ENCODE assay signal across 13 cellular contexts in the genomic region with DNA sequence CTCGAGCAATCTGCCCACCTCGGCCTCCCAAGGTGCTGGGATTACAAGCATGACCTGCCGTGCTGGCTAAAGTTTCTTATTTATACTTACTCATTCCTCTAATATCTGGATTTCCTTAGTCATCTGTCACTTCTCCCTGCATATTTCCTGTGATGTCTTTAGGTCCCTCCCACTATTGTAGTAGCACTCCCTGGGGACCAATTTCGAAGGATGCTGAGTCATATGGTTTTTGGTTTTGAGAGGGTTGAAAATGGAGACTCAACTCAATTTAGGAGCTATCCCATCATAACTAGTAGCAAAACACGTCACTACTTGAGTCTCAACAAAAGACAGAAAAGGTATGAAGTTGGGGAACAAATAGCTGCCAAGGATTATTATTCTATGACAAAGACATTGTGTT. TPM values are rescaled to one million over a fixed set of nuclear protein-coding genes. Genes with fewer than 3 reads are reported as not detected.
DNase-seq lines count a peak whose midpoint lies in the region; ATAC-seq and TF ChIP-seq lines count a peak whose summit lies in the region.
"Had no signal": no experiment of that assay in that cellular context is flagged by ENCODE, and none has a peak within 500 bp of the region (broad histone marks: within the 10 kb centered on the region; RNA-seq: fewer than 3 reads in every experiment).

No MANE protein-coding gene starts in this region.

- DNase-seq in NCI-H1105 treated with DMSO at 0.1 percent for 48 hours (lab: John Stamatoyannopoulos, UW) (peak; percentile 4), NCI-H1105 (lab: John Stamatoyannopoulos, UW) (no peak), HS-5 (ENCODE audit: low read depth) (peak; percentile 93), mesenchymal stem cell (peak; percentile 44), sigmoid colon (no peak), glomerular visceral epithelial cell (ENCODE audit: extremely low spot score) (no peak), ureter (ENCODE audit: low spot score) (no peak)
- DNase-seq in activated T-cell treated with anti-CD3 and anti-CD28 coated beads, Interleukin-2, amount 50 U/mL, for 72 hours = peak in 1 of 2 donors; percentile 31
- DNase-seq: 8988T, left ventricle myocardium inferior, NCI-H187 treated with DMSO at 0.1 percent for 48 hours, right lobe of liver, T-cell had no signal

- H3K27ac Mint-ChIP-seq in activated T-cell treated with anti-CD3 and anti-CD28 coated beads, Interleukin-2, amount 50 U/mL, for 72 hours = peak overlapping the region; percentile 9
- H3K27ac Mint-ChIP-seq: T-cell had no signal

- no peak overlapping the region for H2AK5ac ChIP-seq in mesenchymal stem cell (ENCODE audit: low read length, severe bottlenecking)

- peaks cover 4 to 9% of the 10 kb centered on the region in 2 donors for H3K36me3 Mint-ChIP-seq in activated T-cell treated with anti-CD3 and anti-CD28 coated beads, Interleukin-2, amount 50 U/mL, for 72 hours (ENCODE audit: insufficient read depth in 2 of 2)

- peaks cover 30% of the 10 kb centered on the region for H3K4me1 Mint-ChIP-seq in activated T-cell treated with anti-CD3 and anti-CD28 coated beads, Interleukin-2, amount 50 U/mL, for 72 hours (ENCODE audit: low read depth)

- H3K4me1 ChIP-seq in mesenchymal stem cell (ENCODE audit: control insufficient read depth, insufficient read depth, low read depth, low read length) = peaks cover 2% of the 10 kb centered on the region
- peaks cover 0 to 5% (median 0%) of the 10 kb centered on the region in 4 donors for H3K4me1 ChIP-seq in sigmoid colon
- H3K4me1 ChIP-seq: right lobe of liver had no signal

- H4K8ac ChIP-seq in mesenchymal stem cell (ENCODE audit: low read length) = no peak overlapping the region

- H3K4me2 ChIP-seq in mesenchymal stem cell (ENCODE audit: low read length, poor library complexity, severe bottlenecking) = no peak overlapping the region

- no peaks in the 10 kb centered on the region for H3K27me3 Mint-ChIP-seq in activated T-cell treated with anti-CD3 and anti-CD28 coated beads, Interleukin-2, amount 50 U/mL, for 72 hours (ENCODE audit: low read depth)
- H3K27me3 Mint-ChIP-seq: T-cell had no signal

- no peaks in the 10 kb centered on the region for H3K9me3 ChIP-seq in mesenchymal stem cell (ENCODE audit: control insufficient read depth, low read length)
- no peaks in the 10 kb centered on the region for H3K9me3 ChIP-seq in sigmoid colon
- H3K9me3 ChIP-seq: left ventricle myocardium inferior, right lobe of liver had no signal

- H3K9ac ChIP-seq in mesenchymal stem cell (ENCODE audit: low read length) = peak overlapping the region; percentile 46

- H3K36me3 ChIP-seq in mesenchymal stem cell (ENCODE audit: control insufficient read depth in 1 of 2, insufficient read depth in 2 of 2, low read depth in 1 of 2, low read length in 2 of 2) (peaks cover 8 to 52% of the 10 kb centered on the region in 2 experiments), sigmoid colon (peaks cover 0 to 58% (median 7%) of the 10 kb centered on the region in 4 donors)

- no peak for TF ChIP-seq POLR2A in sigmoid colon (IDR thresholded peaks at IDR 0.05)

- TF ChIP-seq EP300 in sigmoid colon (IDR thresholded peaks at IDR 0.05) = no peak

- H2BK15ac ChIP-seq in mesenchymal stem cell (ENCODE audit: low read depth, poor library complexity, severe bottlenecking) = no peak overlapping the region

- H3K79me1 ChIP-seq in mesenchymal stem cell (replicated peaks; ENCODE audit: low read length, poor library complexity, severe bottlenecking) = peaks cover 4% of the 10 kb centered on the region

- no peak overlapping the region for H4K91ac ChIP-seq in mesenchymal stem cell (ENCODE audit: low read length)

- no peak overlapping the region for H2BK12ac ChIP-seq in mesenchymal stem cell (ENCODE audit: low read length in 2 of 2)

- H3K4me3 ChIP-seq in mesenchymal stem cell (ENCODE audit: insufficient read depth in 1 of 2, low read depth in 1 of 2, low read length in 2 of 2) (no peak overlapping the region), sigmoid colon (no peak overlapping the region)
- H3K4me3 ChIP-seq: left ventricle myocardium inferior, right lobe of liver had no signal

- no peak for TF ChIP-seq CTCF in sigmoid colon (IDR thresholded peaks at IDR 0.05)

- 52% methylated on average over 3 of the region's 5 CpGs for WGBS in mesenchymal stem cell
- 80 to 85% methylated on average over 5 of the region's 5 CpGs for WGBS in sigmoid colon, 2 donors

- H3K9me3 Mint-ChIP-seq in activated T-cell treated with anti-CD3 and anti-CD28 coated beads, Interleukin-2, amount 50 U/mL, for 72 hours = no peaks in the 10 kb centered on the region
- H3K9me3 Mint-ChIP-seq: T-cell had no signal

- no peak overlapping the region for H2AFZ ChIP-seq in mesenchymal stem cell (ENCODE audit: low read depth, low read length)

- peak; percentile 47 to 79 for ATAC-seq in activated T-cell treated with anti-CD3 and anti-CD28 coated beads, Interleukin-2, amount 50 U/mL, for 72 hours (replicated peaks in 1 of 2)
- ATAC-seq: right lobe of liver, T-cell had no signal

- H3K23ac ChIP-seq in mesenchymal stem cell (ENCODE audit: low read length in 2 of 2) = no peak overlapping the region

- H3K27me3 ChIP-seq in mesenchymal stem cell (ENCODE audit: control insufficient read depth in 1 of 2, insufficient read depth in 1 of 2, low read length in 2 of 2) (no peaks in the 10 kb centered on the region), sigmoid colon (no peaks in the 10 kb centered on the region)
- H3K27me3 ChIP-seq: right lobe of liver had no signal

- no peak overlapping the region for H2BK5ac ChIP-seq in mesenchymal stem cell (ENCODE audit: low read depth, low read length, poor library complexity, severe bottlenecking)

- H3K14ac ChIP-seq in mesenchymal stem cell (ENCODE audit: low read length in 2 of 2) = no peak overlapping the region

- H3K18ac ChIP-seq in mesenchymal stem cell (ENCODE audit: low read depth in 1 of 2, low read length in 2 of 2) = no peak overlapping the region

- no peak overlapping the region for H2BK120ac ChIP-seq in mesenchymal stem cell (ENCODE audit: low read depth, low read length)

- no peak overlapping the region for H3K27ac ChIP-seq in mesenchymal stem cell (ENCODE audit: low read length, poor library complexity, severe bottlenecking)
- no peak overlapping the region for H3K27ac ChIP-seq in sigmoid colon
- H3K27ac ChIP-seq: left ventricle myocardium inferior, right lobe of liver had no signal

- intact Hi-C loops in sigmoid colon (cut with DNase I) = loop anchor here (5.0 kb wide), 1 partner anchor 273 kb away; no protein-coding TSS in a partner anchor

- peak overlapping the region in 1 of 2 donors; percentile 71 for H3K4me3 Mint-ChIP-seq in activated T-cell treated with anti-CD3 and anti-CD28 coated beads, Interleukin-2, amount 50 U/mL, for 72 hours
- H3K4me3 Mint-ChIP-seq: T-cell had no signal

- H3K4ac ChIP-seq in mesenchymal stem cell (ENCODE audit: low read depth in 1 of 2, low read length in 2 of 2) = no peak overlapping the region

RNA-seq across cellular contexts. Expression of a gene that starts 20.2 kb away (rescaled TPM):
- 10 to 100 TPM; 24.8 to 31.6 TPM for total RNA-seq in activated T-cell treated with anti-CD3 and anti-CD28 coated beads, Interleukin-2, amount 50 U/mL, for 72 hours
- 12.2 TPM for polyA plus RNA-seq in mesenchymal stem cell (2013, experiment 1 of 2)
- polyA plus RNA-seq in mesenchymal stem cell (2013, experiment 2 of 2) = 12.3 TPM
- 10 to 100 TPM in 2 of 4 donors, 1 to 10 TPM in 2; 7.2 to 13.2 (median 9.0) TPM for total RNA-seq in sigmoid colon
- polyA plus RNA-seq in sigmoid colon = 10 to 100 TPM; 12.9 to 34.2 (median 25.7) TPM
- 19.3 TPM for total RNA-seq in ureter

Comparison
In these comparisons a context has a peak if more than half of its experiments do, and no peak if none do; other contexts are left out.
1. DNase-seq: peak in NCI-H1105 treated with DMSO at 0.1 percent for 48 hours (single experiment), HS-5 (single experiment) and mesenchymal stem cell (single experiment); none in NCI-H1105 (single experiment), sigmoid colon (single experiment), glomerular visceral epithelial cell (single experiment) and ureter (single experiment).